18 cellular contexts compared by ENCODE assay signal in genomic region chr13:98470920-98471319, GRCh38.
"Had no signal": no experiment of that assay in that cellular context is flagged by ENCODE, and none has a peak within 500 bp of the region (broad histone marks: within the 10 kb centered on the region; RNA-seq: fewer than 3 reads in every experiment).

No MANE protein-coding gene starts in this region.

- ATAC-seq: activated CD8-positive, alpha-beta T cell treated with anti-CD3 and anti-CD28 coated beads, Interleukin-2, amount 10 ng/mL, durations not matched to agents 7 days and 5 days; body of pancreas; mucosa of descending colon; naive thymus-derived CD4-positive, alpha-beta T cell had no signal

- H3K27ac Mint-ChIP-seq: activated CD8-positive, alpha-beta T cell treated with anti-CD3 and anti-CD28 coated beads, Interleukin-2, amount 10 ng/mL, durations not matched to agents 7 days and 5 days; activated T-helper 1 cell treated with anti-CD3 and anti-CD28 coated beads, Interleukin-12 subunit alpha, Interleukin-12 subunit beta, Interleukin-2, Interleukin-4 antibody, amounts not matched to agents 30 ng/mL and 10 ng/mL and 1 ng/mL, durations not matched to agents 14 hours and 24 hours and 36 hours had no signal

- H3K9me3 ChIP-seq: body of pancreas, colonic mucosa, mucosa of descending colon, neutrophil, tibial nerve had no signal

- H3K4me3 ChIP-seq: body of pancreas, colonic mucosa, mucosa of descending colon, tibial nerve had no signal

- DNase-seq: activated CD4-positive, CD25-positive, alpha-beta regulatory T cell treated with anti-CD3 and anti-CD28 coated beads, Interleukin-2, amount 50 U/mL, for 72 hours; activated CD8-positive, alpha-beta memory T cell treated with anti-CD3 and anti-CD28 coated beads, Interleukin-2, amount 50 U/mL, for 4 hours; activated CD8-positive, alpha-beta T cell treated with anti-CD3 and anti-CD28 coated beads, Interleukin-2, amount 10 ng/mL, durations not matched to agents 7 days and 5 days; activated naive CD4-positive, alpha-beta T cell; body of pancreas; central memory CD4-positive, alpha-beta T cell; colonic mucosa; mammary epithelial cell; mucosa of descending colon; naive thymus-derived CD4-positive, alpha-beta T cell; retina; stimulated activated CD4-positive, alpha-beta T cell treated with anti-CD3 and anti-CD28 coated beads, Interleukin-2, amount 100 ng/mL, for 48 hours; stimulated activated naive CD4-positive, alpha-beta T cell; substantia nigra; T-helper 9 cell had no signal

- H3K27me3 ChIP-seq: body of pancreas, colonic mucosa, neutrophil, tibial nerve had no signal

- H3K27me3 Mint-ChIP-seq: naive thymus-derived CD4-positive, alpha-beta T cell had no signal

- H3K4me1 ChIP-seq: colonic mucosa had no signal

- H3K4me3 Mint-ChIP-seq: activated CD8-positive, alpha-beta T cell treated with anti-CD3 and anti-CD28 coated beads, Interleukin-2, amount 10 ng/mL, durations not matched to agents 7 days and 5 days; activated T-helper 1 cell treated with anti-CD3 and anti-CD28 coated beads, Interleukin-12 subunit alpha, Interleukin-12 subunit beta, Interleukin-2, Interleukin-4 antibody, amounts not matched to agents 30 ng/mL and 10 ng/mL and 1 ng/mL, durations not matched to agents 14 hours and 24 hours and 36 hours; naive thymus-derived CD4-positive, alpha-beta T cell had no signal

- H3K9me3 Mint-ChIP-seq: naive thymus-derived CD4-positive, alpha-beta T cell had no signal

- H3K27ac ChIP-seq: body of pancreas, colonic mucosa, tibial nerve had no signal
